1 cellular context compared by ENCODE assay signal in the genomic region with DNA sequence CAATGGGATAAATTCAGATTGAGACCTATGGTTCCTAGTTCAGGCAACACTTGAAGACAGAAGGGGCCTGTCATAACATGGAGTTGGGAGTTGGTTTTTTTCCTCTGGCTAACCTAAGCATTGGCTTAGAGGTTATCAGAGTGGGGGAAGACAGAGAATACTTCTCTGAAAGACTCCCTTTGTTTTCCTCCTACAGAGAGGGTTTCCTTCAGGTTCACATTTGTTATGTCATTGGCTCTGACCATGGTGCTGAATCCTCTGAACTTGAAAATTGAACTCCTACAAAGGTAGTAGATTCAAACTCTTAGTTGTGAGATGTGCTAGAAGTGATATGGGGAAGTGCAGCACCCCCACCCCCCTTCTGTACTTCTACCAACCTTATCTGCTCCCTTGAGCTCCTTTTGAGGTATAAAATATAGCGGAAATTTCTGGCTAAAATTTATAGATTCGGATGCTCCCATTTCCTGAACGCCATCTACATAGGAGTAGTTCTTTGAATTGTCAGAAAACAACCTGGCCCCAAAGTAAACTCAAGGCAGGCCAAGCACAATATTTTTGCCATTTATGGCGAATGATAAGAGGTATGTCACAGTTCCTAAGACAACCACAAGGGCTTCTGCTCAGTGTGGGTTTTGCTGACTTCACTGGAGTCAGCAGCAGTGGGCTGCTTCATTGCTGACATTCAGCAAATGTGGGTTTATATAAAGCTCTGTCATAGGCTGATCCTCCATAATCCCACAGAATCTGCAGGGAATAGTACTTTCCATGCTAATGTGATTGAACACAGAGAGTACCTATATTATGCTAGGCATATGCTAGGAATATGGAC.
TF ChIP-seq lines count a peak whose summit lies in the region.

No MANE protein-coding gene starts in this region.

TF ChIP-seq in K562, 482 proteins besides CTCF, POLR2A, EP300 and RAD21 (continued from another document):
- TF ChIP-seq DMBX1 (CRISPR knock-in tag; IDR thresholded peaks at IDR 0.05; ENCODE audit: borderline replicate concordance) = peak; percentile 56; the same call in 1 of the 2 replicates
- TF ChIP-seq, protein P1, sequence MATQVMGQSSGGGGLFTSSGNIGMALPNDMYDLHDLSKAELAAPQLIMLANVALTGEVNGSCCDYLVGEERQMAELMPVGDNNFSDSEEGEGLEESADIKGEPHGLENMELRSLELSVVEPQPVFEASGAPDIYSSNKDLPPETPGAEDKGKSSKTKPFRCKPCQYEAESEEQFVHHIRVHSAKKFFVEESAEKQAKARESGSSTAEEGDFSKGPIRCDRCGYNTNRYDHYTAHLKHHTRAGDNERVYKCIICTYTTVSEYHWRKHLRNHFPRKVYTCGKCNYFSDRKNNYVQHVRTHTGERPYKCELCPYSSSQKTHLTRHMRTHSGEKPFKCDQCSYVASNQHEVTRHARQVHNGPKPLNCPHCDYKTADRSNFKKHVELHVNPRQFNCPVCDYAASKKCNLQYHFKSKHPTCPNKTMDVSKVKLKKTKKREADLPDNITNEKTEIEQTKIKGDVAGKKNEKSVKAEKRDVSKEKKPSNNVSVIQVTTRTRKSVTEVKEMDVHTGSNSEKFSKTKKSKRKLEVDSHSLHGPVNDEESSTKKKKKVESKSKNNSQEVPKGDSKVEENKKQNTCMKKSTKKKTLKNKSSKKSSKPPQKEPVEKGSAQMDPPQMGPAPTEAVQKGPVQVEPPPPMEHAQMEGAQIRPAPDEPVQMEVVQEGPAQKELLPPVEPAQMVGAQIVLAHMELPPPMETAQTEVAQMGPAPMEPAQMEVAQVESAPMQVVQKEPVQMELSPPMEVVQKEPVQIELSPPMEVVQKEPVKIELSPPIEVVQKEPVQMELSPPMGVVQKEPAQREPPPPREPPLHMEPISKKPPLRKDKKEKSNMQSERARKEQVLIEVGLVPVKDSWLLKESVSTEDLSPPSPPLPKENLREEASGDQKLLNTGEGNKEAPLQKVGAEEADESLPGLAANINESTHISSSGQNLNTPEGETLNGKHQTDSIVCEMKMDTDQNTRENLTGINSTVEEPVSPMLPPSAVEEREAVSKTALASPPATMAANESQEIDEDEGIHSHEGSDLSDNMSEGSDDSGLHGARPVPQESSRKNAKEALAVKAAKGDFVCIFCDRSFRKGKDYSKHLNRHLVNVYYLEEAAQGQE (CRISPR knock-in tag; IDR thresholded peaks at IDR 0.05; ENCODE audit: low read depth) = peak; percentile 94
- peak; percentile 96 for TF ChIP-seq ZNF766 (CRISPR knock-in tag; conservative IDR thresholded peaks at IDR 0.05)
- TF ChIP-seq, protein P2, sequence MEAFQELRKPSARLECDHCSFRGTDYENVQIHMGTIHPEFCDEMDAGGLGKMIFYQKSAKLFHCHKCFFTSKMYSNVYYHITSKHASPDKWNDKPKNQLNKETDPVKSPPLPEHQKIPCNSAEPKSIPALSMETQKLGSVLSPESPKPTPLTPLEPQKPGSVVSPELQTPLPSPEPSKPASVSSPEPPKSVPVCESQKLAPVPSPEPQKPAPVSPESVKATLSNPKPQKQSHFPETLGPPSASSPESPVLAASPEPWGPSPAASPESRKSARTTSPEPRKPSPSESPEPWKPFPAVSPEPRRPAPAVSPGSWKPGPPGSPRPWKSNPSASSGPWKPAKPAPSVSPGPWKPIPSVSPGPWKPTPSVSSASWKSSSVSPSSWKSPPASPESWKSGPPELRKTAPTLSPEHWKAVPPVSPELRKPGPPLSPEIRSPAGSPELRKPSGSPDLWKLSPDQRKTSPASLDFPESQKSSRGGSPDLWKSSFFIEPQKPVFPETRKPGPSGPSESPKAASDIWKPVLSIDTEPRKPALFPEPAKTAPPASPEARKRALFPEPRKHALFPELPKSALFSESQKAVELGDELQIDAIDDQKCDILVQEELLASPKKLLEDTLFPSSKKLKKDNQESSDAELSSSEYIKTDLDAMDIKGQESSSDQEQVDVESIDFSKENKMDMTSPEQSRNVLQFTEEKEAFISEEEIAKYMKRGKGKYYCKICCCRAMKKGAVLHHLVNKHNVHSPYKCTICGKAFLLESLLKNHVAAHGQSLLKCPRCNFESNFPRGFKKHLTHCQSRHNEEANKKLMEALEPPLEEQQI (IDR thresholded peaks at IDR 0.05) = 0 out of 2 replicates have a peak, but pooled peaks have one; percentile 34
- 0 out of 2 replicates have a peak, but pooled peaks have one; percentile 40 for TF ChIP-seq HDAC2 (IDR thresholded peaks at IDR 0.05)
- no peak for TF ChIP-seq NELFE (IDR thresholded peaks at IDR 0.05; ENCODE audit: insufficient read depth, insufficient read length)
- TF ChIP-seq KAT8 (IDR thresholded peaks at IDR 0.05; ENCODE audit: low read depth) = no peak
- TF ChIP-seq ZNF644 (tag; IDR thresholded peaks at IDR 0.05; ENCODE audit: low read depth) = 0 out of 2 replicates have a peak, but pooled peaks have one; percentile 56
- TF ChIP-seq, protein P3, sequence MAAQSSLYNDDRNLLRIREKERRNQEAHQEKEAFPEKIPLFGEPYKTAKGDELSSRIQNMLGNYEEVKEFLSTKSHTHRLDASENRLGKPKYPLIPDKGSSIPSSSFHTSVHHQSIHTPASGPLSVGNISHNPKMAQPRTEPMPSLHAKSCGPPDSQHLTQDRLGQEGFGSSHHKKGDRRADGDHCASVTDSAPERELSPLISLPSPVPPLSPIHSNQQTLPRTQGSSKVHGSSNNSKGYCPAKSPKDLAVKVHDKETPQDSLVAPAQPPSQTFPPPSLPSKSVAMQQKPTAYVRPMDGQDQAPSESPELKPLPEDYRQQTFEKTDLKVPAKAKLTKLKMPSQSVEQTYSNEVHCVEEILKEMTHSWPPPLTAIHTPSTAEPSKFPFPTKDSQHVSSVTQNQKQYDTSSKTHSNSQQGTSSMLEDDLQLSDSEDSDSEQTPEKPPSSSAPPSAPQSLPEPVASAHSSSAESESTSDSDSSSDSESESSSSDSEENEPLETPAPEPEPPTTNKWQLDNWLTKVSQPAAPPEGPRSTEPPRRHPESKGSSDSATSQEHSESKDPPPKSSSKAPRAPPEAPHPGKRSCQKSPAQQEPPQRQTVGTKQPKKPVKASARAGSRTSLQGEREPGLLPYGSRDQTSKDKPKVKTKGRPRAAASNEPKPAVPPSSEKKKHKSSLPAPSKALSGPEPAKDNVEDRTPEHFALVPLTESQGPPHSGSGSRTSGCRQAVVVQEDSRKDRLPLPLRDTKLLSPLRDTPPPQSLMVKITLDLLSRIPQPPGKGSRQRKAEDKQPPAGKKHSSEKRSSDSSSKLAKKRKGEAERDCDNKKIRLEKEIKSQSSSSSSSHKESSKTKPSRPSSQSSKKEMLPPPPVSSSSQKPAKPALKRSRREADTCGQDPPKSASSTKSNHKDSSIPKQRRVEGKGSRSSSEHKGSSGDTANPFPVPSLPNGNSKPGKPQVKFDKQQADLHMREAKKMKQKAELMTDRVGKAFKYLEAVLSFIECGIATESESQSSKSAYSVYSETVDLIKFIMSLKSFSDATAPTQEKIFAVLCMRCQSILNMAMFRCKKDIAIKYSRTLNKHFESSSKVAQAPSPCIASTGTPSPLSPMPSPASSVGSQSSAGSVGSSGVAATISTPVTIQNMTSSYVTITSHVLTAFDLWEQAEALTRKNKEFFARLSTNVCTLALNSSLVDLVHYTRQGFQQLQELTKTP (IDR thresholded peaks at IDR 0.05; ENCODE audit: low read depth in 1 of 2, partially characterized antibody in 2 of 2) = peak in 1 of 2 experiments; percentile 89
- TF ChIP-seq NFE2 (IDR thresholded peaks at IDR 0.05; ENCODE audit: low read depth) = peak; percentile 60
- TF ChIP-seq SLC30A9 (CRISPR knock-in tag; IDR thresholded peaks at IDR 0.05) = no peak
- no peak for TF ChIP-seq ELF4 (CRISPR knock-in tag; IDR thresholded peaks at IDR 0.05)
- no peak for TF ChIP-seq FOXP1 (CRISPR knock-in tag; IDR thresholded peaks at IDR 0.05)
- TF ChIP-seq NR4A1 (CRISPR knock-in tag; IDR thresholded peaks at IDR 0.05) = no peak
- TF ChIP-seq NR4A1 (tag; IDR thresholded peaks at IDR 0.05) = no peak
- TF ChIP-seq HMGN3 (IDR thresholded peaks at IDR 0.05; ENCODE audit: borderline replicate concordance, extremely low read depth, insufficient read length, low read depth, low read length) = no peak
- TF ChIP-seq SOX6 (IDR thresholded peaks at IDR 0.05) = no peak
- TF ChIP-seq, protein P4, sequence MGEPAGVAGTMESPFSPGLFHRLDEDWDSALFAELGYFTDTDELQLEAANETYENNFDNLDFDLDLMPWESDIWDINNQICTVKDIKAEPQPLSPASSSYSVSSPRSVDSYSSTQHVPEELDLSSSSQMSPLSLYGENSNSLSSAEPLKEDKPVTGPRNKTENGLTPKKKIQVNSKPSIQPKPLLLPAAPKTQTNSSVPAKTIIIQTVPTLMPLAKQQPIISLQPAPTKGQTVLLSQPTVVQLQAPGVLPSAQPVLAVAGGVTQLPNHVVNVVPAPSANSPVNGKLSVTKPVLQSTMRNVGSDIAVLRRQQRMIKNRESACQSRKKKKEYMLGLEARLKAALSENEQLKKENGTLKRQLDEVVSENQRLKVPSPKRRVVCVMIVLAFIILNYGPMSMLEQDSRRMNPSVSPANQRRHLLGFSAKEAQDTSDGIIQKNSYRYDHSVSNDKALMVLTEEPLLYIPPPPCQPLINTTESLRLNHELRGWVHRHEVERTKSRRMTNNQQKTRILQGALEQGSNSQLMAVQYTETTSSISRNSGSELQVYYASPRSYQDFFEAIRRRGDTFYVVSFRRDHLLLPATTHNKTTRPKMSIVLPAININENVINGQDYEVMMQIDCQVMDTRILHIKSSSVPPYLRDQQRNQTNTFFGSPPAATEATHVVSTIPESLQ (CRISPR knock-in tag; IDR thresholded peaks at IDR 0.05) = 0 out of 2 replicates have a peak, but pooled peaks have one; percentile 58
- TF ChIP-seq, protein P5, sequence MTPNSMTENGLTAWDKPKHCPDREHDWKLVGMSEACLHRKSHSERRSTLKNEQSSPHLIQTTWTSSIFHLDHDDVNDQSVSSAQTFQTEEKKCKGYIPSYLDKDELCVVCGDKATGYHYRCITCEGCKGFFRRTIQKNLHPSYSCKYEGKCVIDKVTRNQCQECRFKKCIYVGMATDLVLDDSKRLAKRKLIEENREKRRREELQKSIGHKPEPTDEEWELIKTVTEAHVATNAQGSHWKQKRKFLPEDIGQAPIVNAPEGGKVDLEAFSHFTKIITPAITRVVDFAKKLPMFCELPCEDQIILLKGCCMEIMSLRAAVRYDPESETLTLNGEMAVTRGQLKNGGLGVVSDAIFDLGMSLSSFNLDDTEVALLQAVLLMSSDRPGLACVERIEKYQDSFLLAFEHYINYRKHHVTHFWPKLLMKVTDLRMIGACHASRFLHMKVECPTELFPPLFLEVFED (CRISPR knock-in tag; conservative IDR thresholded peaks at IDR 0.05) = no peak
- TF ChIP-seq DDX20 (tag; IDR thresholded peaks at IDR 0.05; ENCODE audit: low read depth) = 0 out of 2 replicates have a peak, but pooled peaks have one; percentile 23
- TF ChIP-seq FOXK2 (conservative IDR thresholded peaks at IDR 0.05 in 1 of 2, IDR thresholded peaks at IDR 0.05 in 1 of 2; ENCODE audit: low read depth in 2 of 2) = peak in 1 of 2 experiments; percentile 38; a peak in 1 of 4 replicates
- peak; percentile 19; the same call in 1 of the 2 replicates for TF ChIP-seq HCFC1 (IDR thresholded peaks at IDR 0.05; ENCODE audit: low read depth, low read length)
- no peak for TF ChIP-seq SMARCC2 (IDR thresholded peaks at IDR 0.05; ENCODE audit: low read depth)
